In the genomic region with DNA sequence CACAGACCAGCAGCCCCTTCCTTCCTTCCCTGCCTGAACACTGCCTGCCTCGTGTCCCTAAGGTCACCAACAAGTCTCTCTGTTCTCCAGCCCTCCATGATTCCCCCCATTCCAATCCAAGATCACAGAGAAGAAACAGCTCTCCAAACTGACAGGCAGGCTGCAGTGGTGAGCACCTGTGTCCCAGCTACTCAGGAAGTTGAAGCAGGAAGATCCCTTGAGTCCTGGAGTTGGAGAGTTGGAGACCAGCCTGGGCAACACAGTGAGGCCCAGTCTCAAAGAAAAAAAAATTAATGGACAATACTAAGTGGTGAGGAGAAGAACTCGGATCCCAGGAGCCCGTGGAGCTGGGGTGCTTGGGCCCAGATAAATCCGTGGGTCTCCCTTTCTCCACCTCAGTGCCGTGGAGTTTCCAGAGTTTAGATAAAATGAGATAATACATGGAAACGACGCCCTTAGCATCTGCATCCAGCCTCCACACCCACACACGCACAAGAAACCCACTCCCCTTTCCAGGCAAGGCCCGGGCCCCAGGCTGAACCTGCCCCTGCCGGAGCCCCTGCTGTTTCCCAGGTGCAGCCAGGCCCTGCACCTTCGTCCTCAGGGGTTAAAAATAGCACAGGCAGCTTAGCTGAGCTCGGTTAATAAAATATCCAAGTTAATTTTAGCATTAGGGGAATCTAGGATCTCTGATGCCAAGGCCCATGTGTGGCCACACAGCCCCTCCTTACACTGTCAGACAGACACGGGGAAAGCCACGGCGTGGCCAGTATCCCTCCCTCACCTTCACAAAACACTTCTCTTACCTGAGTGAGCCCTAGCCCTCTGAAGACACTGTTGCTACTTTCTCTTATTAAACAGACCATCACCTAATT, we compare ENCODE assay signal across 10 cellular contexts. TPM values are rescaled to one million over a fixed set of nuclear protein-coding genes. Genes with fewer than 3 reads are reported as not detected.
DNase-seq lines count a peak whose midpoint lies in the region; ATAC-seq and TF ChIP-seq lines count a peak whose summit lies in the region.
"Had no signal": no experiment of that assay in that cellular context is flagged by ENCODE, and none has a peak within 500 bp of the region (broad histone marks: within the 10 kb centered on the region; RNA-seq: fewer than 3 reads in every experiment).

No MANE protein-coding gene starts in this region.

- H3K9me3 ChIP-seq in left lung (no peaks in the 10 kb centered on the region), stomach (no peaks in the 10 kb centered on the region)

- H3K4me1 ChIP-seq in left lung (peaks cover 28 to 72% of the 10 kb centered on the region in 2 donors), stomach (peaks cover 36 to 70% (median 56%) of the 10 kb centered on the region in 4 donors)

- H3K36me3 ChIP-seq in left lung (no peaks in the 10 kb centered on the region), stomach (no peaks in the 10 kb centered on the region)

- TF ChIP-seq EP300 in stomach (IDR thresholded peaks at IDR 0.05): no peak

- CTCF ChIA-PET in activated CD4-positive, alpha-beta T cell treated with anti-CD3 and anti-CD28 coated beads, Interleukin-2, amount 10 ng/mL, durations not matched to agents 7 days and 5 days (lab: Charles Lee): interaction anchor here (0.7 to 3.6 kb wide), 7 partner anchors 7 to 98 kb away, joined by 3 to 15 read pairs (median 4); no protein-coding TSS in a partner anchor

- WGBS in stomach, 5 donors: 67 to 78% (median 76%) methylated on average over 15 of the region's 15 CpGs

- peaks cover 0 to 15% of the 10 kb centered on the region in 2 donors for H3K27me3 ChIP-seq in left lung
- H3K27me3 ChIP-seq in stomach: peaks cover 0 to 12% (median 0%) of the 10 kb centered on the region in 3 donors

- intact Hi-C loops in left lung (cut with DNase I): loop anchor here in 1 of 2 donors (10.0 kb wide), 1 partner anchor 63 kb away; no protein-coding TSS in a partner anchor
- intact Hi-C loops in stomach (cut with DNase I; ENCODE audit: low total_unique reads): loop anchor here (10.0 kb wide), 1 partner anchor 63 kb away; no protein-coding TSS in a partner anchor

- TF ChIP-seq POLR2A in stomach (IDR thresholded peaks at IDR 0.05): no peak

- H3K36me3 Mint-ChIP-seq in activated CD4-positive, alpha-beta T cell treated with anti-CD3 and anti-CD28 coated beads, Interleukin-2, amount 10 ng/mL, durations not matched to agents 7 days and 5 days (ENCODE audit: low read depth): peaks cover 77% of the 10 kb centered on the region
- peaks cover 40% of the 10 kb centered on the region for H3K36me3 Mint-ChIP-seq in activated naive CD8-positive, alpha-beta T cell treated with anti-CD3 and anti-CD28 coated beads for 36 hours

- H3K27ac Mint-ChIP-seq in activated CD4-positive, alpha-beta T cell treated with anti-CD3 and anti-CD28 coated beads, Interleukin-2, amount 10 ng/mL, durations not matched to agents 7 days and 5 days: peak overlapping the region; percentile 71
- H3K27ac Mint-ChIP-seq in activated naive CD8-positive, alpha-beta T cell treated with anti-CD3 and anti-CD28 coated beads for 36 hours: peak overlapping the region; percentile 97

- H3K4me3 ChIP-seq in left lung (no peak overlapping the region), stomach (no peak overlapping the region)

- TF ChIP-seq CTCF in left lung (IDR thresholded peaks at IDR 0.05): no peak
- TF ChIP-seq CTCF in stomach (IDR thresholded peaks at IDR 0.05): no peak

- peaks cover 76% of the 10 kb centered on the region for H3K4me1 Mint-ChIP-seq in activated CD4-positive, alpha-beta T cell treated with anti-CD3 and anti-CD28 coated beads, Interleukin-2, amount 10 ng/mL, durations not matched to agents 7 days and 5 days
- H3K4me1 Mint-ChIP-seq in activated naive CD8-positive, alpha-beta T cell treated with anti-CD3 and anti-CD28 coated beads for 36 hours: peaks cover 70% of the 10 kb centered on the region

- peaks cover 17% of the 10 kb centered on the region for H3K9me3 Mint-ChIP-seq in activated CD4-positive, alpha-beta T cell treated with anti-CD3 and anti-CD28 coated beads, Interleukin-2, amount 10 ng/mL, durations not matched to agents 7 days and 5 days
- peaks cover 8% of the 10 kb centered on the region for H3K9me3 Mint-ChIP-seq in activated naive CD8-positive, alpha-beta T cell treated with anti-CD3 and anti-CD28 coated beads for 36 hours

- H3K4me3 Mint-ChIP-seq in activated CD4-positive, alpha-beta T cell treated with anti-CD3 and anti-CD28 coated beads, Interleukin-2, amount 10 ng/mL, durations not matched to agents 7 days and 5 days: peak overlapping the region; percentile 92
- H3K4me3 Mint-ChIP-seq in activated naive CD8-positive, alpha-beta T cell treated with anti-CD3 and anti-CD28 coated beads for 36 hours: peak overlapping the region; percentile 93

- ATAC-seq in left lung (no peak), GM18520 (IDR thresholded peaks at IDR 0.05; ENCODE audit: unreplicated experiment) (no peak), HG03175 (IDR thresholded peaks at IDR 0.05; ENCODE audit: unreplicated experiment) (no peak)

- peak overlapping the region; percentile 86 to 92 for H3K27ac ChIP-seq in left lung
- peak overlapping the region in 4 of 5 donors; percentile 83 to 90 (median 88) for H3K27ac ChIP-seq in stomach

- no peaks in the 10 kb centered on the region for H3K27me3 Mint-ChIP-seq in activated CD4-positive, alpha-beta T cell treated with anti-CD3 and anti-CD28 coated beads, Interleukin-2, amount 10 ng/mL, durations not matched to agents 7 days and 5 days
- H3K27me3 Mint-ChIP-seq in activated naive CD8-positive, alpha-beta T cell treated with anti-CD3 and anti-CD28 coated beads for 36 hours: no peaks in the 10 kb centered on the region

- DNase-seq in activated CD4-positive, alpha-beta T cell treated with anti-CD3 and anti-CD28 coated beads, Interleukin-2, amount 10 ng/mL, durations not matched to agents 7 days and 5 days: no peak
- no peak for DNase-seq in activated CD4-positive, alpha-beta T cell treated with anti-CD3 and anti-CD28 coated beads, Interleukin-2, amount 50 U/mL, for 4 hours
- DNase-seq in activated naive CD8-positive, alpha-beta T cell treated with anti-CD3 and anti-CD28 coated beads for 36 hours: no peak
- DNase-seq in left lung (peak in 1 of 2 donors; percentile 44), stomach (no peak), NCI-H2107 treated with DMSO at 0.1 percent for 48 hours (lab: John Stamatoyannopoulos, UW; ENCODE audit: unreplicated experiment) (no peak)
- DNase-seq: activated effector memory CD4-positive, alpha-beta T cell treated with anti-CD3 and anti-CD28 coated beads, Interleukin-2, amount 50 U/mL, for 16 hours; NCI-H2171 had no signal

- POLR2A ChIA-PET in activated CD4-positive, alpha-beta T cell treated with anti-CD3 and anti-CD28 coated beads, Interleukin-2, amount 10 ng/mL, durations not matched to agents 7 days and 5 days (lab: Charles Lee): no interaction called here

RNA-seq across cellular contexts. Expression of gene RASA3, which starts 4.7 kb away (rescaled TPM):
- 100 to 1,000 TPM; 114 to 115 TPM for total RNA-seq in activated CD4-positive, alpha-beta T cell treated with anti-CD3 and anti-CD28 coated beads, Interleukin-2, amount 10 ng/mL, durations not matched to agents 7 days and 5 days
- 10 to 100 TPM; 25.6 to 26.5 TPM for total RNA-seq in activated naive CD8-positive, alpha-beta T cell treated with anti-CD3 and anti-CD28 coated beads for 36 hours
- total RNA-seq in left lung: 10 to 100 TPM; 14.5 to 22.2 TPM
- total RNA-seq in stomach: 10 to 100 TPM in 1 of 5 donors, 1 to 10 TPM in 4; 3.8 to 22.3 (median 6.4) TPM
- 10 to 100 TPM in 2 of 3 donors, 1 to 10 TPM in 1; 3.7 to 11.8 (median 10.9) TPM for polyA plus RNA-seq in stomach

RNA-seq across cellular contexts. Expression of gene CFAP97D2, which starts 51.3 kb away (rescaled TPM):
- total RNA-seq in activated CD4-positive, alpha-beta T cell treated with anti-CD3 and anti-CD28 coated beads, Interleukin-2, amount 10 ng/mL, durations not matched to agents 7 days and 5 days: not detected
- not detected for total RNA-seq in activated naive CD8-positive, alpha-beta T cell treated with anti-CD3 and anti-CD28 coated beads for 36 hours
- total RNA-seq in left lung (1 to 10 TPM in 1 of 2 donors, not detected in 1; 1.5 TPM), stomach (not detected)
- polyA plus RNA-seq in stomach: not detected

Comparison
In these comparisons a context has a peak if more than half of its experiments do, and no peak if none do; other contexts are left out.
1. RNA of gene RASA3, which starts 4.7 kb away (total RNA-seq): 114 to 115 TPM in activated CD4-positive, alpha-beta T cell treated with anti-CD3 and anti-CD28 coated beads, Interleukin-2, amount 10 ng/mL, durations not matched to agents 7 days and 5 days; 25.6 to 26.5 TPM in activated naive CD8-positive, alpha-beta T cell treated with anti-CD3 and anti-CD28 coated beads for 36 hours, 14.5 to 22.2 TPM in left lung and 3.8 to 22.3 TPM in stomach; every median in the first group is over 4 times any median in the second.